18 cellular contexts compared by ENCODE assay signal in the genomic region with DNA sequence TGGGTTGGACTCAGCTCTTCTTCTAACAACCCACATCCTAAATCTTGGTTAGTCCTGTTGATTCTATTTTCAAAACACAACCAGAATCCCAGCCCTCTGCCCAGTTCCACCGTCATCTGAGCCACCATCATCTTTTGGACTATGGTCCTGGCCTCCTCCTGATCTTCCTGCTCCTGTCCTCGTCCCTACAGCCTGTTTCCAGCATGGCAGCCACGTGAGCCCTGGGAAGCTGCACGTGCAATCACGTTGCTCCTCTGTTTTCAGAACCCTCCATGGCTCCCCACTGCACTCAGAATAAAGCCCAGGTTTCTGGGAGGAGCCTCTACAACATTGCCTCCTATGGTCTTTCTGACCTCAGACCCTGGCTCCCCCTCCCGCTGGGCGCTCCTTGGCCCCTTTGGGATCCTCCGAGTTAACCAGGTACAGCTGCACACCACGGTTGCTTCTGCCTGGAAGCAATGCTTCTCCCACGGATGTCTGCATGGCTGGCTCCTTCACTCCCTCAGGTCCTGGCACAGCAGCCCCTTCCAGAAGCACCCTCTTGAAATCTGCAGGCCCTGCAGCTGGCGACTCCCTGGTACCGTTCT. TPM values are rescaled to one million over a fixed set of nuclear protein-coding genes. Genes with fewer than 3 reads are reported as not detected.
DNase-seq lines count a peak whose midpoint lies in the region; ATAC-seq, FAIRE-seq and TF ChIP-seq lines count a peak whose summit lies in the region.
"Had no signal": no experiment of that assay in that cellular context is flagged by ENCODE, and none has a peak within 500 bp of the region (broad histone marks: within the 10 kb centered on the region; RNA-seq: fewer than 3 reads in every experiment).

No MANE protein-coding gene starts in this region.

- no peak for TF ChIP-seq POLR2A in K562 (conservative IDR thresholded peaks at IDR 0.05)

- WGBS in heart right ventricle, 2 donors, result 89 to 90% methylated on average over 12 of the region's 12 CpGs
- WGBS in K562 (ENCODE audit: insufficient coverage, low coverage, missing lambda C conversion rate), result 58% methylated on average over 9 of the region's 12 CpGs

- H3K4me2 ChIP-seq in K562 (ENCODE audit: insufficient read depth, low read length), result no peak overlapping the region

- no peak overlapping the region for H3K4me3 ChIP-seq in heart right ventricle
- no peak overlapping the region for H3K4me3 ChIP-seq in K562
- H3K4me3 ChIP-seq in mucosa of descending colon, result no peak overlapping the region

- DNase-seq in Right ventricle myocardium superior (peak; percentile 20), heart right ventricle (no peak), K562 (ENCODE audit: extremely low read depth in 1 of 4, low spot score in 3 of 4) (no peak), mucosa of descending colon (peak in 2 of 3 donors; percentile 20 to 21), AG08396 (ENCODE audit: low spot score) (no peak), D341Med (ENCODE audit: low spot score) (no peak)
- DNase-seq in stimulated activated CD4-positive, alpha-beta T cell treated with anti-CD3 and anti-CD28 coated beads, Interleukin-2, amount 100 ng/mL, for 48 hours, result no peak
- DNase-seq: ACHN, Calu3, NCI-H1092, NCI-H146, NCI-H2081, NCI-H510A, NCI-H82, SHP77 treated with DMSO at 0.1 percent for 48 hours had no signal

- H3K27me3 ChIP-seq in heart right ventricle (no peaks in the 10 kb centered on the region), K562 (ENCODE audit: control insufficient read depth in 2 of 2, insufficient read depth in 2 of 2, low read length in 2 of 2) (no peaks in the 10 kb centered on the region)

- ATAC-seq in Right ventricle myocardium superior (ENCODE audit: poor library complexity) (no peak), heart right ventricle (no peak), K562 (no peak), mucosa of descending colon (no peak)

- intact Hi-C loops in Right ventricle myocardium superior (cut with DNase I) (no loop called here), heart right ventricle (cut with DNase I) (loop anchor here in 1 of 10 donors (10.0 kb wide), 2 partner anchors 158 to 1212 kb away; no protein-coding TSS in a partner anchor), K562 (cut with micrococcal nuclease) (no loop called here), mucosa of descending colon (cut with DNase I, micrococcal nuclease) (loop anchor here in 1 of 2 donors (10.0 kb wide), 1 partner anchor 102 kb away; no protein-coding TSS in a partner anchor)

- peaks cover 0 to 16% (median 0%) of the 10 kb centered on the region in 9 donors for H3K4me1 ChIP-seq in heart right ventricle
- peaks cover 12 to 57% of the 10 kb centered on the region in 2 experiments; a peak in 4 of 5 replicates for H3K4me1 ChIP-seq in K562 (replicated peaks in 1 of 2; ENCODE audit: control insufficient read depth in 2 of 2, insufficient read depth in 2 of 2, low read length in 2 of 2)
- peaks cover 21% of the 10 kb centered on the region for H3K4me1 ChIP-seq in mucosa of descending colon (ENCODE audit: low read depth)

- no peak for FAIRE-seq in K562 (lab: Jason Lieb, UNC)
- FAIRE-seq: GM19239, H54 had no signal

- H4K20me1 ChIP-seq in K562 (replicated peaks; ENCODE audit: control insufficient read depth, insufficient read depth, low read length), result no peaks in the 10 kb centered on the region

- H2AFZ ChIP-seq in K562 (ENCODE audit: low read depth, low read length), result no peak overlapping the region

- H3K9me3 ChIP-seq in heart right ventricle (no peaks in the 10 kb centered on the region), K562 (replicated peaks; ENCODE audit: control insufficient read depth, insufficient read depth, low read depth, low read length) (no peaks in the 10 kb centered on the region), mucosa of descending colon (no peaks in the 10 kb centered on the region)

- TF ChIP-seq RAD21 in K562 (CRISPR knock-in tag; conservative IDR thresholded peaks at IDR 0.05 in 1 of 2, IDR thresholded peaks at IDR 0.05 in 1 of 2), result no peak

- in situ Hi-C loops in K562 (cut with MboI), result no loop called here

- H3K9me1 ChIP-seq in K562 (ENCODE audit: control insufficient read depth, insufficient read depth, low read length), result no peaks in the 10 kb centered on the region

- H3K79me2 ChIP-seq in K562 (ENCODE audit: control insufficient read depth, insufficient read depth, low read length), result no peaks in the 10 kb centered on the region

- no TSS peak for BruUV-seq in K562 (replicated peaks; lab: Mats Ljungman, UMichigan)

- no peak for TF ChIP-seq EP300 in K562 (IDR thresholded peaks at IDR 0.05; ENCODE audit: low read length)

- H3K9ac ChIP-seq in K562 (ENCODE audit: insufficient read depth in 1 of 2, low read depth in 2 of 2, low read length in 2 of 2), result no peak overlapping the region; a peak in 1 of 4 replicates

- TF ChIP-seq CTCF in heart right ventricle (IDR thresholded peaks at IDR 0.05), result no peak
- TF ChIP-seq CTCF in K562 (IDR thresholded peaks at IDR 0.05 in 2 of 3, conservative IDR thresholded peaks at IDR 0.05 in 1 of 3; ENCODE audit: insufficient read depth in 2 of 3, low read depth in 1 of 3, low read length in 3 of 3), result no peak
- TF ChIP-seq CTCF in mucosa of descending colon (IDR thresholded peaks at IDR 0.05), result no peak

- H3K36me3 ChIP-seq in heart right ventricle, result no peaks in the 10 kb centered on the region
- no peaks in the 10 kb centered on the region for H3K36me3 ChIP-seq in K562 (ENCODE audit: control insufficient read depth, insufficient read depth, low read length)
- H3K36me3 ChIP-seq in mucosa of descending colon (ENCODE audit: low read depth), result no peaks in the 10 kb centered on the region

- POLR2A ChIA-PET in K562 (lab: Yijun Ruan, JAX), result no interaction called here

- CTCF ChIA-PET in K562 (lab: Yijun Ruan, JAX; ENCODE audit: low intra/inter-chr PET ratio), result no interaction called here

- H3K27ac ChIP-seq in heart right ventricle (no peak overlapping the region), K562 (ENCODE audit: extremely low read depth, low read depth, low read length) (no peak overlapping the region)

TF ChIP-seq in K562, 482 proteins besides CTCF, POLR2A, EP300 and RAD21 (continues in another document):
- peak in 1 of 2 experiments; percentile 42 for TF ChIP-seq E2F6 (IDR thresholded peaks at IDR 0.05; ENCODE audit: borderline replicate concordance in 1 of 2, extremely low read depth in 1 of 2, insufficient read depth in 1 of 2, insufficient read length in 1 of 2, low read depth in 1 of 2, low read length in 1 of 2, poor library complexity in 1 of 2, severe bottlenecking in 1 of 2)

RNA-seq across cellular contexts. Expression of gene BEGAIN, which starts 44.5 kb away (rescaled TPM):
- total RNA-seq in Right ventricle myocardium superior (0.46 TPM), heart right ventricle (1 to 10 TPM in 5 of 10 donors, under 1 TPM in 5; 0.30 to 4.3 (median 1.1) TPM), K562 (2014; rRNA removed) (0.20 and 0.68 TPM in 2 replicates), K562 (2014; rRNA removed; fragmentation: Illumina TruSeq; extraction: Trizol) (0.10 TPM in 1 of 2 replicates, not detected in the other), K562 (2015; rRNA removed; fragmentation: Illumina TruSeq; extraction: Trizol) (0.11 and 0.40 TPM in 2 replicates), K562 (2021) (0.55 and 1.1 TPM in 2 replicates), mucosa of descending colon (1 to 10 TPM in 2 of 3 donors, under 1 TPM in 1; 0.75 to 2.5 (median 1.1) TPM)
- polyA plus RNA-seq in heart right ventricle (under 1 TPM; 0.20 to 0.51 TPM), K562 (2011; rRNA removed) (0.54 and 1.4 TPM in 2 replicates), K562 (2014; fragmentation: Illumina TruSeq; extraction: Trizol) (0.07 and 0.50 TPM in 2 replicates), K562 (2014; fragmentation: Nextera tagmentation; extraction: Ambion mirVana) (not detected), K562 (2014; rRNA removed) (0.62 and 1.7 TPM in 2 replicates)
- total RNA-seq in K562 (2011; cell fraction: chromatin; rRNA removed; ENCODE audit: low replicate concordance), result 1.2 and 3.3 TPM in 2 replicates
- total RNA-seq in K562 (2011; cell fraction: nucleolus; rRNA removed), result 0.53 and 2.2 TPM in 2 replicates
- total RNA-seq in K562 (2011; cell fraction: nucleoplasm; rRNA removed), result 0.31 and 0.95 TPM in 2 replicates
- 1.5 TPM in 2 replicates for polyA plus RNA-seq in K562 (2011; cell fraction: cytosol; rRNA removed)
- polyA plus RNA-seq in K562 (2011; cell fraction: nucleus; rRNA removed), result 5.2 and 5.3 TPM in 2 replicates
- polyA plus RNA-seq in K562 (2012), result 0.25 and 0.51 TPM in 2 replicates
- 0.45 and 1.1 TPM in 2 replicates for polyA minus RNA-seq in K562 (2011; rRNA and poly(A)+ RNA removed)
- polyA minus RNA-seq in K562 (2011; cell fraction: cytosol; rRNA and poly(A)+ RNA removed), result 0.86 and 2.7 TPM in 2 replicates
- 0.81 and 1.3 TPM in 2 replicates for polyA minus RNA-seq in K562 (2011; cell fraction: nucleus; rRNA and poly(A)+ RNA removed)
- total RNA-seq: B cell had no signal

Comparison
In these comparisons a context has a peak if more than half of its experiments do, and no peak if none do; other contexts are left out.
1. DNase-seq: peak in Right ventricle myocardium superior (single experiment) and mucosa of descending colon (2 of 3); none in heart right ventricle (0 of 2), K562 (0 of 4), stimulated activated CD4-positive, alpha-beta T cell treated with anti-CD3 and anti-CD28 coated beads, Interleukin-2, amount 100 ng/mL, for 48 hours (0 of 2), AG08396 (single experiment) and D341Med (single experiment).